In genomic region chr6:149093643-149094042, GRCh38 we compare ENCODE assay signal across 13 cellular contexts.
A peak's percentile ranks its signal among the peaks of the same experiment; 100 is the strongest.
DNase-seq lines count a peak whose midpoint lies in the region; ATAC-seq and TF ChIP-seq lines count a peak whose summit lies in the region.
"Had no signal": no experiment of that assay in that cellular context is flagged by ENCODE, and none has a peak within 500 bp of the region (broad histone marks: within the 10 kb centered on the region; RNA-seq: fewer than 3 reads in every experiment).

No MANE protein-coding gene starts in this region.

- H3F3A ChIP-seq in smooth muscle cell (ENCODE audit: low read depth), result no peaks in the 10 kb centered on the region

- peaks cover 30% of the 10 kb centered on the region for H3K4me1 ChIP-seq in effector memory CD4-positive, alpha-beta T cell (ENCODE audit: control insufficient read depth, insufficient read depth, low read length, poor library complexity, severe bottlenecking)
- H3K4me1 ChIP-seq in smooth muscle cell (ENCODE audit: low read depth), result peaks cover 13% of the 10 kb centered on the region

- peak overlapping the region; percentile 44 for H3K4me2 ChIP-seq in smooth muscle cell

- ATAC-seq in activated CD8-positive, alpha-beta memory T cell treated with anti-CD3 and anti-CD28 coated beads, Interleukin-2, amount 10 ng/mL, durations not matched to agents 7 days and 5 days, result peak; percentile 5
- ATAC-seq: mucosa of descending colon had no signal

- no peaks in the 10 kb centered on the region for H3K27me3 ChIP-seq in effector memory CD4-positive, alpha-beta T cell (replicated peaks; ENCODE audit: control insufficient read depth, insufficient read depth, low read length, poor library complexity, severe bottlenecking)
- H3K27me3 ChIP-seq in smooth muscle cell (ENCODE audit: low read depth) (no peaks in the 10 kb centered on the region), dorsolateral prefrontal cortex (no peaks in the 10 kb centered on the region)

- no peak overlapping the region for H3K9ac ChIP-seq in smooth muscle cell (ENCODE audit: low read depth)

- no peak for TF ChIP-seq CTCF in smooth muscle cell (IDR thresholded peaks at IDR 0.05; ENCODE audit: borderline replicate concordance, insufficient read depth, poor library complexity, severe bottlenecking)
- TF ChIP-seq CTCF in dorsolateral prefrontal cortex (IDR thresholded peaks at IDR 0.05 in 54 of 56, conservative IDR thresholded peaks at IDR 0.05 in 2 of 56; ENCODE audit: low read depth in 1 of 56, partially characterized antibody in 56 of 56), result no peak

- H3K4me3 ChIP-seq in effector memory CD4-positive, alpha-beta T cell (ENCODE audit: insufficient read depth, low read depth, low read length, poor library complexity, severe bottlenecking), result peak overlapping the region; percentile 4
- no peak overlapping the region for H3K4me3 ChIP-seq in smooth muscle cell
- no peak overlapping the region for H3K4me3 ChIP-seq in dorsolateral prefrontal cortex
- H3K4me3 ChIP-seq: mucosa of descending colon had no signal

- peak overlapping the region; percentile 47 for H2AFZ ChIP-seq in smooth muscle cell (ENCODE audit: low read depth)

- H3K9me3 ChIP-seq in effector memory CD4-positive, alpha-beta T cell (ENCODE audit: control insufficient read depth, low read length), result no peaks in the 10 kb centered on the region
- H3K9me3 ChIP-seq in smooth muscle cell (replicated peaks; ENCODE audit: low read depth), result peaks cover 9% of the 10 kb centered on the region
- H3K9me3 ChIP-seq: mucosa of descending colon had no signal

- H4K20me1 ChIP-seq in smooth muscle cell (ENCODE audit: low read depth), result no peaks in the 10 kb centered on the region

- H3K4me3 Mint-ChIP-seq in activated CD8-positive, alpha-beta memory T cell treated with anti-CD3 and anti-CD28 coated beads, Interleukin-2, amount 10 ng/mL, durations not matched to agents 7 days and 5 days, result peak overlapping the region; percentile 55
- H3K4me3 Mint-ChIP-seq: IgD-negative memory B cell had no signal

- H3K27ac Mint-ChIP-seq in activated CD8-positive, alpha-beta memory T cell treated with anti-CD3 and anti-CD28 coated beads, Interleukin-2, amount 10 ng/mL, durations not matched to agents 7 days and 5 days, result peak overlapping the region; percentile 94
- H3K27ac Mint-ChIP-seq: IgD-negative memory B cell had no signal

- H3K36me3 Mint-ChIP-seq in activated CD8-positive, alpha-beta memory T cell treated with anti-CD3 and anti-CD28 coated beads, Interleukin-2, amount 10 ng/mL, durations not matched to agents 7 days and 5 days, result peaks cover 35% of the 10 kb centered on the region

- DNase-seq in activated CD8-positive, alpha-beta memory T cell treated with anti-CD3 and anti-CD28 coated beads, Interleukin-2, amount 10 ng/mL, durations not matched to agents 7 days and 5 days, result no peak
- DNase-seq in activated CD8-positive, alpha-beta memory T cell treated with anti-CD3 and anti-CD28 coated beads, Interleukin-2, amount 50 U/mL, for 48 hours, result no peak
- DNase-seq in RPMI7951 (ENCODE audit: low read depth), result peak; percentile 46
- no peak for DNase-seq in effector memory CD4-positive, alpha-beta T cell
- DNase-seq in smooth muscle cell (lab: John Stamatoyannopoulos, UW; ENCODE audit: unreplicated experiment), result no peak
- DNase-seq in cerebellar nuclear complex (lab: John Stamatoyannopoulos, UW), result no peak
- no peak for DNase-seq in DMS79 (lab: John Stamatoyannopoulos, UW)
- no peak for DNase-seq in dorsolateral prefrontal cortex
- DNase-seq: AML-193; mucosa of descending colon; OCI-M1; stimulated activated CD4-positive, alpha-beta T cell treated with anti-CD3 and anti-CD28 coated beads, Interleukin-12 subunit alpha, Interleukin-12 subunit beta, amount 100 ng/mL, for 4 hours had no signal

- H3K9me3 Mint-ChIP-seq in activated CD8-positive, alpha-beta memory T cell treated with anti-CD3 and anti-CD28 coated beads, Interleukin-2, amount 10 ng/mL, durations not matched to agents 7 days and 5 days (ENCODE audit: low read depth), result peaks cover 9% of the 10 kb centered on the region

- peak overlapping the region; percentile 50 for H3K27ac ChIP-seq in effector memory CD4-positive, alpha-beta T cell (ENCODE audit: insufficient read depth, low read length, poor library complexity, severe bottlenecking)
- H3K27ac ChIP-seq in smooth muscle cell (ENCODE audit: low read depth), result no peak overlapping the region
- H3K27ac ChIP-seq in dorsolateral prefrontal cortex, result no peak overlapping the region

- H3K36me3 ChIP-seq in effector memory CD4-positive, alpha-beta T cell (ENCODE audit: control insufficient read depth, insufficient read depth, low read length), result no peaks in the 10 kb centered on the region
- H3K36me3 ChIP-seq in smooth muscle cell (ENCODE audit: low read depth), result no peaks in the 10 kb centered on the region

- H3K27me3 Mint-ChIP-seq in activated CD8-positive, alpha-beta memory T cell treated with anti-CD3 and anti-CD28 coated beads, Interleukin-2, amount 10 ng/mL, durations not matched to agents 7 days and 5 days, result no peaks in the 10 kb centered on the region

- intact Hi-C loops in dorsolateral prefrontal cortex (cut with DNase I), result no loop called here

- peaks cover 80% of the 10 kb centered on the region for H3K4me1 Mint-ChIP-seq in activated CD8-positive, alpha-beta memory T cell treated with anti-CD3 and anti-CD28 coated beads, Interleukin-2, amount 10 ng/mL, durations not matched to agents 7 days and 5 days

- no peaks in the 10 kb centered on the region for H3K79me2 ChIP-seq in smooth muscle cell (ENCODE audit: low read depth)

- 44% methylated on average over 3 of the region's 3 CpGs for WGBS in smooth muscle cell (ENCODE audit: low lambda C conversion rate)

- CTCF ChIA-PET in activated CD8-positive, alpha-beta memory T cell treated with anti-CD3 and anti-CD28 coated beads, Interleukin-2, amount 10 ng/mL, durations not matched to agents 7 days and 5 days (lab: Charles Lee), result interaction anchor here (1.2 to 3.0 kb wide), 6 partner anchors 8 to 65 kb away, joined by 3 to 12 read pairs (median 7); no protein-coding TSS in a partner anchor
